In genomic region chr1:243053048-243053447, GRCh38 we compare ENCODE assay signal across 6 cellular contexts.
A peak's percentile ranks its signal among the peaks of the same experiment; 100 is the strongest.
DNase-seq lines count a peak whose midpoint lies in the region; ATAC-seq and TF ChIP-seq lines count a peak whose summit lies in the region.
"Not testable (repeated sequence)": the region's sequence is repeated elsewhere in the genome, so short reads cannot be mapped to it uniquely, and the experiment has no call there.

No MANE protein-coding gene starts in this region.

- H3K27ac ChIP-seq in GM23338 (ENCODE audit: low read depth); OCI-LY7 (ENCODE audit: low read depth, low read length, poor library complexity, severe bottlenecking); neural progenitor cell: not testable (repeated sequence)

- H3K4me2 ChIP-seq in GM23338; OCI-LY7 (ENCODE audit: low read length); neural progenitor cell: not testable (repeated sequence)

- not testable (repeated sequence) for H3K9ac ChIP-seq in neural progenitor cell

- not testable (repeated sequence) for H4K20me1 ChIP-seq in GM23338 (replicated peaks; ENCODE audit: insufficient read depth); OCI-LY7 (ENCODE audit: insufficient read depth, low read length); neural progenitor cell (ENCODE audit: low read depth)

- not testable (repeated sequence) for H3K27me3 ChIP-seq in GM23338 (ENCODE audit: insufficient read depth); neural progenitor cell

- H3K27me3 Mint-ChIP-seq in GM23338 (ENCODE audit: insufficient read depth, low read depth, poor library complexity); WTC11 (ENCODE audit: low read depth); neural progenitor cell (ENCODE audit: insufficient read depth, low read depth): not testable (repeated sequence)

- H3K9me3 ChIP-seq in OCI-LY7 (ENCODE audit: low read length); neural progenitor cell (ENCODE audit: low read depth): not testable (repeated sequence)

- intact Hi-C loops in OCI-LY7 (cut with micrococcal nuclease; ENCODE audit: unreplicated experiment) = not testable (repeated sequence)

- not testable (repeated sequence) for H3K36me3 Mint-ChIP-seq in GM23338 (ENCODE audit: low read depth); WTC11; neural progenitor cell

- CTCF ChIA-PET in OCI-LY7 (lab: Charles Lee; ENCODE audit: unreplicated experiment); WTC11 (lab: Charles Lee): not testable (repeated sequence)

- not testable (repeated sequence) for H3F3A ChIP-seq in GM23338 (replicated peaks; ENCODE audit: low read depth); neural progenitor cell (ENCODE audit: low read depth)

- not testable (repeated sequence) for H3K4me1 Mint-ChIP-seq in GM23338, WTC11, neural progenitor cell

- H3K9me3 Mint-ChIP-seq in GM23338, WTC11, neural progenitor cell: not testable (repeated sequence)

- H3K27ac Mint-ChIP-seq in GM23338, WTC11, neural progenitor cell: not testable (repeated sequence)

- not testable (repeated sequence) for ATAC-seq in GM23338, WTC11

- not testable (repeated sequence) for H3K79me2 ChIP-seq in GM23338 (replicated peaks; ENCODE audit: insufficient read depth); OCI-LY7 (ENCODE audit: insufficient read depth, low read depth, low read length); neural progenitor cell (ENCODE audit: low read depth)

- H3K4me1 ChIP-seq in GM23338 (ENCODE audit: insufficient read depth); OCI-LY7 (ENCODE audit: insufficient read depth, low read length, poor library complexity, severe bottlenecking); neural progenitor cell: not testable (repeated sequence)

- TF ChIP-seq CTCF in GM12864 (IDR thresholded peaks at IDR 0.05; ENCODE audit: low read depth, low read length, missing control alignments) (peak; percentile 16), GM23338 (conservative IDR thresholded peaks at IDR 0.05; ENCODE audit: low read depth in 2 of 2) (peak; percentile 45 to 61), OCI-LY7 (conservative IDR thresholded peaks at IDR 0.05; ENCODE audit: low read length) (peak; percentile 22; the same call in 1 of the 2 replicates), WTC11 (IDR thresholded peaks at IDR 0.05) (0 out of 2 replicates have a peak, but pooled peaks have one; percentile 19), choroid plexus epithelial cell (conservative IDR thresholded peaks at IDR 0.05; ENCODE audit: low read depth, low read length) (peak; percentile 11), neural progenitor cell (IDR thresholded peaks at IDR 0.05) (peak; percentile 27)

- POLR2A ChIA-PET in OCI-LY7 (lab: Charles Lee); WTC11 (lab: Charles Lee): not testable (repeated sequence)

- BruUV-seq in OCI-LY7 (replicated peaks; lab: Mats Ljungman, UMichigan) = not testable (repeated sequence)

- H3K4me3 ChIP-seq in GM12864 (ENCODE audit: low read depth, low read length); GM23338; OCI-LY7 (ENCODE audit: low read depth, low read length, poor library complexity, severe bottlenecking); choroid plexus epithelial cell (ENCODE audit: low read depth, low read length); neural progenitor cell: not testable (repeated sequence)

- DNase-seq in GM12864 (ENCODE audit: low read depth); OCI-LY7 (ENCODE audit: low spot score); choroid plexus epithelial cell (ENCODE audit: low read depth); neural progenitor cell (ENCODE audit: low spot score): not testable (repeated sequence)
- DNase-seq in GM23338 (ENCODE audit: low spot score) (peak; percentile 4), WTC11 (ENCODE audit: low spot score) (peak; percentile 23)

- H2AFZ ChIP-seq in GM23338; OCI-LY7 (ENCODE audit: low read length); neural progenitor cell (replicated peaks): not testable (repeated sequence)

- not testable (repeated sequence) for H3K9me2 ChIP-seq in GM23338 (ENCODE audit: insufficient read depth); OCI-LY7 (ENCODE audit: insufficient read depth, low read length)

- H3K4me3 Mint-ChIP-seq in GM23338, WTC11, neural progenitor cell: not testable (repeated sequence)

- not testable (repeated sequence) for H3K36me3 ChIP-seq in GM23338 (ENCODE audit: insufficient read depth); OCI-LY7 (ENCODE audit: insufficient read depth, low read length); neural progenitor cell
